ENCODE assay signal across 26 cellular contexts in genomic region chrX:43641691-43642090, GRCh38.
"Had no signal": no experiment of that assay in that cellular context is flagged by ENCODE, and none has a peak within 500 bp of the region (broad histone marks: within the 10 kb centered on the region; RNA-seq: fewer than 3 reads in every experiment).

No MANE protein-coding gene starts in this region.

- H3K4me3 ChIP-seq: dorsolateral prefrontal cortex, gastroesophageal sphincter, heart left ventricle, left lung, ovary, psoas muscle, sigmoid colon, spleen, suprapubic skin, transverse colon, vagina had no signal

- H3K4me1 ChIP-seq: gastroesophageal sphincter, psoas muscle, spleen had no signal

- H3K9me3 ChIP-seq: gastroesophageal sphincter, heart left ventricle, left lung, ovary, psoas muscle, sigmoid colon, spleen, suprapubic skin, transverse colon, vagina had no signal

- ATAC-seq: esophagus mucosa; gastroesophageal sphincter; heart left ventricle; left cardiac atrium; left lung; naive thymus-derived CD8-positive, alpha-beta T cell; psoas muscle; right cardiac atrium; stimulated activated naive B cell treated with anti-CD40 and anti-IgM and Interleukin-4, amounts not matched to agents 10 μg/mL and 1 μg/mL and 100 μg/mL, for 72 hours had no signal

- H3K27ac ChIP-seq: dorsolateral prefrontal cortex, epithelial cell of prostate, gastroesophageal sphincter, heart left ventricle, left lung, ovary, psoas muscle, sigmoid colon, spleen, suprapubic skin, transverse colon, vagina had no signal

- H3K27me3 Mint-ChIP-seq: stimulated activated naive CD8-positive, alpha-beta T cell treated with anti-CD3 and anti-CD28 coated beads, Interleukin-15, Interleukin-2, amounts not matched to agents 100 ng/mL and 50 ng/mL, for 24 hours had no signal

- H3K36me3 ChIP-seq: gastroesophageal sphincter, heart left ventricle, left lung, ovary, sigmoid colon, spleen, suprapubic skin, transverse colon, vagina had no signal

- DNase-seq: cortex of kidney; dorsolateral prefrontal cortex; effector CD4-positive, alpha-beta T cell; foreskin fibroblast; heart left ventricle; hippocampal formation; left cardiac atrium; left lung; mesenchymal stem cell; naive thymus-derived CD8-positive, alpha-beta T cell; occipital lobe; ovary; posterior cingulate gyrus; psoas muscle; right cardiac atrium; sigmoid colon; spleen; stimulated activated naive B cell treated with anti-CD40 and anti-IgM and Interleukin-4, amounts not matched to agents 10 μg/mL and 1 μg/mL and 100 μg/mL, for 72 hours; transverse colon had no signal

- H3K4me1 Mint-ChIP-seq: naive thymus-derived CD8-positive, alpha-beta T cell had no signal

- H3K9me3 Mint-ChIP-seq: naive thymus-derived CD8-positive, alpha-beta T cell; stimulated activated naive CD8-positive, alpha-beta T cell treated with anti-CD3 and anti-CD28 coated beads, Interleukin-15, Interleukin-2, amounts not matched to agents 100 ng/mL and 50 ng/mL, for 24 hours had no signal

- H3K27ac Mint-ChIP-seq: mesothelial cell of epicardium; naive thymus-derived CD8-positive, alpha-beta T cell; stimulated activated naive B cell treated with anti-CD40 and anti-IgM and Interleukin-4, amounts not matched to agents 10 μg/mL and 1 μg/mL and 100 μg/mL, for 72 hours; stimulated activated naive CD8-positive, alpha-beta T cell treated with anti-CD3 and anti-CD28 coated beads, Interleukin-15, Interleukin-2, amounts not matched to agents 100 ng/mL and 50 ng/mL, for 24 hours had no signal

- H3K36me3 Mint-ChIP-seq: mesothelial cell of epicardium; naive thymus-derived CD8-positive, alpha-beta T cell; stimulated activated naive B cell treated with anti-CD40 and anti-IgM and Interleukin-4, amounts not matched to agents 10 μg/mL and 1 μg/mL and 100 μg/mL, for 72 hours had no signal

- H3K4me3 Mint-ChIP-seq: mesothelial cell of epicardium; naive thymus-derived CD8-positive, alpha-beta T cell; stimulated activated naive B cell treated with anti-CD40 and anti-IgM and Interleukin-4, amounts not matched to agents 10 μg/mL and 1 μg/mL and 100 μg/mL, for 72 hours; stimulated activated naive CD8-positive, alpha-beta T cell treated with anti-CD3 and anti-CD28 coated beads, Interleukin-15, Interleukin-2, amounts not matched to agents 100 ng/mL and 50 ng/mL, for 24 hours had no signal

- H3K27me3 ChIP-seq: gastroesophageal sphincter, left lung, ovary, sigmoid colon, spleen, suprapubic skin, transverse colon, vagina had no signal
